24 cellular contexts compared by ENCODE assay signal in genomic region chr11:17894929-17895658, GRCh38.
A peak's percentile ranks its signal among the peaks of the same experiment; 100 is the strongest.
DNase-seq lines count a peak whose midpoint lies in the region; ATAC-seq, FAIRE-seq and TF ChIP-seq lines count a peak whose summit lies in the region.
"Had no signal": no experiment of that assay in that cellular context is flagged by ENCODE, and none has a peak within 500 bp of the region (broad histone marks: within the 10 kb centered on the region; RNA-seq: fewer than 3 reads in every experiment).

No MANE protein-coding gene starts in this region.

- TF ChIP-seq CTCF in left ventricle myocardium inferior (IDR thresholded peaks at IDR 0.05; ENCODE audit: borderline replicate concordance): no peak

- no peak overlapping the region for H3K27ac Mint-ChIP-seq in activated T-helper 17 cell treated with anti-CD3 and anti-CD28 coated beads, Interleukin-2, amount 50 U/mL, for 72 hours
- no peak overlapping the region for H3K27ac Mint-ChIP-seq in naive thymus-derived CD8-positive, alpha-beta T cell
- H3K27ac Mint-ChIP-seq: activated CD4-positive, alpha-beta T cell treated with anti-CD3 and anti-CD28 coated beads for 36 hours; activated naive CD4-positive, alpha-beta T cell treated with anti-CD3 and anti-CD28 coated beads, Interleukin-2, amount 50 U/mL, for 72 hours; HFFc6; nephron had no signal

- H3K4me3 Mint-ChIP-seq in activated T-helper 17 cell treated with anti-CD3 and anti-CD28 coated beads, Interleukin-2, amount 50 U/mL, for 72 hours: no peak overlapping the region
- H3K4me3 Mint-ChIP-seq in naive thymus-derived CD8-positive, alpha-beta T cell: no peak overlapping the region
- H3K4me3 Mint-ChIP-seq: activated CD4-positive, alpha-beta T cell treated with anti-CD3 and anti-CD28 coated beads for 36 hours; HFFc6; nephron had no signal

- no peaks in the 10 kb centered on the region for H3K27me3 ChIP-seq in left ventricle myocardium inferior (ENCODE audit: low read depth)
- H3K27me3 ChIP-seq: foreskin keratinocyte, stomach had no signal

- H3K27ac ChIP-seq in caudate nucleus (ENCODE audit: low read depth, low read length) (peak overlapping the region; percentile 53), left ventricle myocardium inferior (replicated peaks) (no peak overlapping the region)
- H3K27ac ChIP-seq: C4-2B, foreskin keratinocyte, parathyroid adenoma, stomach had no signal

- H3K4me1 ChIP-seq in left ventricle myocardium inferior: peaks cover 8% of the 10 kb centered on the region
- H3K4me1 ChIP-seq: foreskin keratinocyte, parathyroid adenoma, stomach had no signal

- H3K4me1 Mint-ChIP-seq in activated T-helper 17 cell treated with anti-CD3 and anti-CD28 coated beads, Interleukin-2, amount 50 U/mL, for 72 hours: no peaks in the 10 kb centered on the region
- peaks cover 0 to 4% (median under 1%) of the 10 kb centered on the region in 4 donors for H3K4me1 Mint-ChIP-seq in naive thymus-derived CD8-positive, alpha-beta T cell
- H3K4me1 Mint-ChIP-seq: activated CD4-positive, alpha-beta T cell treated with anti-CD3 and anti-CD28 coated beads for 36 hours had no signal

- ATAC-seq in activated T-helper 17 cell treated with anti-CD3 and anti-CD28 coated beads, Interleukin-2, amount 50 U/mL, for 72 hours (replicated peaks): no peak
- ATAC-seq in HG03159 (IDR thresholded peaks at IDR 0.05; ENCODE audit: unreplicated experiment): no peak
- ATAC-seq in naive thymus-derived CD8-positive, alpha-beta T cell: no peak
- ATAC-seq: activated CD4-positive, alpha-beta T cell treated with anti-CD3 and anti-CD28 coated beads for 36 hours; activated naive CD4-positive, alpha-beta T cell treated with anti-CD3 and anti-CD28 coated beads, Interleukin-2, amount 50 U/mL, for 72 hours; foreskin keratinocyte had no signal

- no peaks in the 10 kb centered on the region for H3K9me3 Mint-ChIP-seq in activated T-helper 17 cell treated with anti-CD3 and anti-CD28 coated beads, Interleukin-2, amount 50 U/mL, for 72 hours
- no peaks in the 10 kb centered on the region for H3K9me3 Mint-ChIP-seq in naive thymus-derived CD8-positive, alpha-beta T cell
- H3K9me3 Mint-ChIP-seq: activated naive CD4-positive, alpha-beta T cell treated with anti-CD3 and anti-CD28 coated beads, Interleukin-2, amount 50 U/mL, for 72 hours; HFFc6; nephron had no signal

- H3K4me3 ChIP-seq in left ventricle myocardium inferior: no peak overlapping the region
- H3K4me3 ChIP-seq: stomach had no signal

- H3K9me3 ChIP-seq in left ventricle myocardium inferior (replicated peaks): no peaks in the 10 kb centered on the region
- H3K9me3 ChIP-seq: stomach had no signal

- TF ChIP-seq POLR2A in GM12892 (IDR thresholded peaks at IDR 0.05; ENCODE audit: low read depth, low read length): no peak

- POLR2A ChIA-PET in naive thymus-derived CD8-positive, alpha-beta T cell (lab: Charles Lee): no interaction called here

- FAIRE-seq in GM12892 (lab: Jason Lieb, UNC): peak; percentile 57
- FAIRE-seq: urothelium cell line had no signal

- H3K27me3 Mint-ChIP-seq in activated T-helper 17 cell treated with anti-CD3 and anti-CD28 coated beads, Interleukin-2, amount 50 U/mL, for 72 hours: no peaks in the 10 kb centered on the region
- no peaks in the 10 kb centered on the region for H3K27me3 Mint-ChIP-seq in naive thymus-derived CD8-positive, alpha-beta T cell
- H3K27me3 Mint-ChIP-seq: activated CD4-positive, alpha-beta T cell treated with anti-CD3 and anti-CD28 coated beads for 36 hours had no signal

- DNase-seq in GM12892 (ENCODE audit: insufficient read length) (no peak), caudate nucleus (lab: John Stamatoyannopoulos, UW) (peak in 45 of 61 donors; percentile 5 to 66 (median 27)), left ventricle myocardium inferior (peak; percentile 19), putamen (ENCODE audit: low spot score) (peak; percentile 42)
- DNase-seq in activated naive CD4-positive, alpha-beta T cell (lab: John Stamatoyannopoulos, UW): no peak
- DNase-seq in naive thymus-derived CD8-positive, alpha-beta T cell: no peak
- DNase-seq: activated CD4-positive, alpha-beta T cell treated with anti-CD3 and anti-CD28 coated beads for 36 hours; activated T-cell treated with anti-CD3 and anti-CD28 coated beads, Interleukin-2, amount 50 U/mL, for 48 hours; cortex of kidney; foreskin keratinocyte; HFFc6; kidney glomerular epithelial cell; NCI-H1417; NCI-H2171; NCI-H69; stimulated activated CD4-positive, alpha-beta T cell treated with anti-CD3 and anti-CD28 coated beads, Interleukin-4, amount 100 ng/mL, for 24 hours; stomach had no signal

- intact Hi-C loops in left ventricle myocardium inferior (cut with micrococcal nuclease): no loop called here

- no peaks in the 10 kb centered on the region for H3K36me3 ChIP-seq in left ventricle myocardium inferior

- peaks cover 11% of the 10 kb centered on the region for H3K36me3 Mint-ChIP-seq in activated T-helper 17 cell treated with anti-CD3 and anti-CD28 coated beads, Interleukin-2, amount 50 U/mL, for 72 hours (ENCODE audit: low read depth)
- H3K36me3 Mint-ChIP-seq in naive thymus-derived CD8-positive, alpha-beta T cell: peaks cover 0 to 54% (median 16%) of the 10 kb centered on the region in 3 donors
- H3K36me3 Mint-ChIP-seq: activated naive CD4-positive, alpha-beta T cell treated with anti-CD3 and anti-CD28 coated beads, Interleukin-2, amount 50 U/mL, for 72 hours had no signal

Comparison
In these comparisons a context has a peak if more than half of its experiments do, and no peak if none do; other contexts are left out.
1. DNase-seq: peak in caudate nucleus (45 of 61), left ventricle myocardium inferior (single experiment) and putamen (single experiment); none in GM12892 (single experiment), activated naive CD4-positive, alpha-beta T cell (0 of 4) and naive thymus-derived CD8-positive, alpha-beta T cell (0 of 10).